11 cellular contexts compared by ENCODE assay signal in the genomic region with DNA sequence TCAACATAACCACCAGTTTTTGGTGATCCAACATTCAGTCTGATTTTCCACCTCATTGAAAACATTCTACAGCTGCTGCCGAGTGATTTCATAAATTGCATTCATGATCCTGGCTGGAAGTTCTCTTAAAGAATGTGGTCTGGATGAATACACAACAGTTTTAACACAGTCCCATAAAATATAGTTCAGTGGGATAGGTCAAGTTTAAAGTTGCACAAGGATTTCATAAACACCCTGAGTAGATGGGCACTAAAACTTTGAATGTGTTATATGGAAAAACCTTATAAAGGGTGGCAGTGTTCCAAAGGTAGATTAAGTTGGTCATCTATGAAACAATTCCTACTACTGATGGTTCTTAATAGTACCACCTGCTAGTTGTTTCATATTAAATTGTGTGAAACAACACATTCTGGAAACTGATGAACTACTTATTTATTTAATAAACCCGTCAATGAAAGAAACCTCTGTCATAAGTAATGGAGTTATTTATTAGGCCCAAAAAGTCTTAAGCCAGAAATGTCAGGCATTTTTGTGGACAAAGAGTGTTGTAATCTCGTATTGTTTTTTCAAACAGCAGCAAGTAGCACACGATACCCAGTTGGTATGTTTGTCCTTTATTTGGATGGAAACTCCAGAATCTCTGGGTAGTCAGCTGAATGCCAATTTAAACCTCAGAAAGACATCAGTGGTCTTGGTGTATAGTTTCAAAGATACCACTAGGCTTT. TPM values are rescaled to one million over a fixed set of nuclear protein-coding genes. Genes with fewer than 3 reads are reported as not detected.
DNase-seq lines count a peak whose midpoint lies in the region; ATAC-seq and TF ChIP-seq lines count a peak whose summit lies in the region.
"Had no signal": no experiment of that assay in that cellular context is flagged by ENCODE, and none has a peak within 500 bp of the region (broad histone marks: within the 10 kb centered on the region; RNA-seq: fewer than 3 reads in every experiment).

No MANE protein-coding gene starts in this region.

- CTCF ChIA-PET in PC-3 (lab: Charles Lee): interaction anchor here (1.3 kb wide), 1 partner anchor 52 kb away, joined by 11 read pairs; no protein-coding TSS in a partner anchor

- H3K4me1 ChIP-seq in PC-3 (ENCODE audit: insufficient read depth, low read length) (peaks cover 14% of the 10 kb centered on the region), fibroblast of lung (ENCODE audit: control insufficient read depth, extremely low read depth, insufficient read depth, low read length) (no peaks in the 10 kb centered on the region)

- H3K27ac ChIP-seq in PC-3 (ENCODE audit: low read length): no peak overlapping the region
- no peak overlapping the region for H3K27ac ChIP-seq in fibroblast of lung (ENCODE audit: insufficient read depth, low read length)

- H3K4me2 ChIP-seq in PC-3 (ENCODE audit: low read length) (no peak overlapping the region), fibroblast of lung (ENCODE audit: extremely low read depth, insufficient read depth, low read length) (no peak overlapping the region)

- H3K27me3 ChIP-seq in PC-3 (ENCODE audit: low read length): no peaks in the 10 kb centered on the region
- no peaks in the 10 kb centered on the region for H3K27me3 ChIP-seq in fibroblast of lung (ENCODE audit: control insufficient read depth, insufficient read depth, low read length)

- peak; percentile 23 for DNase-seq in G401 (ENCODE audit: low spot score)
- peak; percentile 42 for DNase-seq in PC-3
- DNase-seq in fibroblast of lung (ENCODE audit: low read depth in 2 of 2): peak; percentile 63 to 83
- DNase-seq in skeletal muscle cell (ENCODE audit: low read depth): peak; percentile 57
- no peak for DNase-seq in ecto neural progenitor cell (ENCODE audit: low spot score)
- DNase-seq in NCI-H510A (lab: John Stamatoyannopoulos, UW): no peak
- no peak for DNase-seq in NCI-H1048 (lab: John Stamatoyannopoulos, UW)
- DNase-seq in glomerular visceral epithelial cell (ENCODE audit: extremely low spot score): no peak
- DNase-seq: DMS79, hypothalamus, KBM-7 had no signal

- POLR2A ChIA-PET in PC-3 (lab: Charles Lee; ENCODE audit: unreplicated experiment): interaction anchor here (0.6 kb wide), 1 partner anchor 90 kb away, joined by 3 read pairs; no protein-coding TSS in a partner anchor

- intact Hi-C loops in PC-3 (cut with micrococcal nuclease): loop anchor here (2.0 to 5.0 kb wide), 3 partner anchors 28 to 90 kb away; a partner anchor contains a TSS

- no peaks in the 10 kb centered on the region for H3K9me2 ChIP-seq in PC-3 (replicated peaks; ENCODE audit: low read length)

- in situ Hi-C loops in G401 (cut with HindIII; ENCODE audit: low sequenced_read_pairs): no loop called here

- H3K4me3 ChIP-seq in PC-3 (ENCODE audit: low read length) (no peak overlapping the region), fibroblast of lung (replicated peaks in 1 of 4; ENCODE audit: control extremely low read depth in 1 of 4, insufficient read depth in 1 of 4, low read depth in 3 of 4, low read length in 4 of 4) (no peak overlapping the region), skeletal muscle cell (ENCODE audit: low read depth, low read length) (no peak overlapping the region)

- H3K9me3 ChIP-seq in PC-3 (ENCODE audit: low read length) (no peaks in the 10 kb centered on the region), fibroblast of lung (ENCODE audit: control insufficient read depth, insufficient read depth, low read depth, low read length) (no peaks in the 10 kb centered on the region)

- H4K20me1 ChIP-seq in PC-3 (ENCODE audit: low read length) (no peaks in the 10 kb centered on the region), fibroblast of lung (ENCODE audit: control insufficient read depth, extremely low read depth, insufficient read depth, low read length) (no peaks in the 10 kb centered on the region)

- H3K9ac ChIP-seq in PC-3 (ENCODE audit: low read length): no peak overlapping the region
- no peak overlapping the region for H3K9ac ChIP-seq in fibroblast of lung (ENCODE audit: insufficient read depth, low read length)

- H3K36me3 ChIP-seq in PC-3 (ENCODE audit: low read depth, low read length) (no peaks in the 10 kb centered on the region), fibroblast of lung (ENCODE audit: control insufficient read depth, insufficient read depth, low read length) (no peaks in the 10 kb centered on the region)

- H3F3A ChIP-seq in PC-3 (ENCODE audit: low read length, unreplicated experiment): no peaks in the 10 kb centered on the region

- H2AFZ ChIP-seq in PC-3 (ENCODE audit: low read length): no peak overlapping the region
- H2AFZ ChIP-seq in fibroblast of lung (ENCODE audit: low read length): no peak overlapping the region

- peak; percentile 64 for ATAC-seq in PC-3

- BruUV-seq in PC-3 (replicated peaks; lab: Mats Ljungman, UMichigan): no TSS peak

- TF ChIP-seq CTCF in PC-3 (conservative IDR thresholded peaks at IDR 0.05; ENCODE audit: low read depth, low read length) (no peak), fibroblast of lung (conservative IDR thresholded peaks at IDR 0.05 in 1 of 2, IDR thresholded peaks at IDR 0.05 in 1 of 2; ENCODE audit: low read depth in 1 of 2, low read length in 2 of 2) (no peak)

- no peaks in the 10 kb centered on the region for H3K79me2 ChIP-seq in PC-3 (ENCODE audit: low read length)
- H3K79me2 ChIP-seq in fibroblast of lung (ENCODE audit: control insufficient read depth, insufficient read depth, low read length): no peaks in the 10 kb centered on the region

RNA-seq across cellular contexts. Expression of a gene that starts 14.3 kb away (rescaled TPM):
- 123 and 170 TPM in 2 replicates for total RNA-seq in G401 (2014; rRNA removed; shearing (Covaris generic))
- total RNA-seq in PC-3 (2014; rRNA removed) (38.9 and 39.3 TPM in 2 replicates), fibroblast of lung (14.9 and 19.0 TPM in 2 replicates)
- polyA plus RNA-seq in fibroblast of lung: 23.9 and 47.7 TPM in 2 replicates
- 35.8 and 66.8 TPM in 2 replicates for polyA plus RNA-seq in fibroblast of lung (2012)
- polyA minus RNA-seq in fibroblast of lung (ENCODE audit: low replicate concordance): 1.8 TPM in 1 of 2 replicates, not detected in the other

Comparison
In these comparisons a context has a peak if more than half of its experiments do, and no peak if none do; other contexts are left out.
1. DNase-seq: peak in G401 (single experiment), PC-3 (single experiment), fibroblast of lung (2 of 2) and skeletal muscle cell (single experiment); none in ecto neural progenitor cell (single experiment), NCI-H510A (single experiment), NCI-H1048 (single experiment) and glomerular visceral epithelial cell (single experiment).